Comparison of ENCODE assay signal across 8 cellular contexts in genomic region chr19:1885398-1886119, GRCh38. TPM values are rescaled to one million over a fixed set of nuclear protein-coding genes. Genes with fewer than 3 reads are reported as not detected.
DNase-seq lines count a peak whose midpoint lies in the region; ATAC-seq and TF ChIP-seq lines count a peak whose summit lies in the region.
"Not testable (repeated sequence)": the region's sequence is repeated elsewhere in the genome, so short reads cannot be mapped to it uniquely, and the experiment has no call there.

Gene ABHD17A (minus strand): TSS chr19:1885496. CDS start chr19:1881566, 3,930 bp downstream.

- TF ChIP-seq CTCF in Loucy (conservative IDR thresholded peaks at IDR 0.05; ENCODE audit: low read length); RWPE2 (IDR thresholded peaks at IDR 0.05; ENCODE audit: poor library complexity, severe bottlenecking); esophagus muscularis mucosa (IDR thresholded peaks at IDR 0.05): not testable (repeated sequence)

- not testable (repeated sequence) for H3K36me3 ChIP-seq in Loucy (ENCODE audit: insufficient read depth, low read length); RWPE2 (ENCODE audit: low read depth); esophagus muscularis mucosa; muscle layer of colon (ENCODE audit: insufficient read depth, low read length)

- not testable (repeated sequence) for H3K27me3 ChIP-seq in Loucy (ENCODE audit: insufficient read depth, low read length, poor library complexity, severe bottlenecking); RWPE2 (ENCODE audit: insufficient read depth, poor library complexity, severe bottlenecking); esophagus muscularis mucosa; muscle layer of colon (ENCODE audit: control insufficient read depth in 1 of 2, insufficient read depth in 2 of 2, low read length in 2 of 2)

- 41% methylated on average over 23 of the region's 46 CpGs for WGBS in esophagus muscularis mucosa

- intact Hi-C loops in esophagus muscularis mucosa (cut with DNase I): not testable (repeated sequence)

- TF ChIP-seq EP300 in esophagus muscularis mucosa (IDR thresholded peaks at IDR 0.05): not testable (repeated sequence)

- TF ChIP-seq POLR2A in esophagus muscularis mucosa (IDR thresholded peaks at IDR 0.05; ENCODE audit: low read depth): peak; percentile 15

- peak within 1 kb of the TSS; percentile 84 for H3K4me2 ChIP-seq in Loucy (ENCODE audit: low read depth, low read length, poor library complexity, severe bottlenecking)

- H4K20me1 ChIP-seq in Loucy (ENCODE audit: insufficient read depth, low read length, poor library complexity, severe bottlenecking): peaks cover 34% of the 10 kb centered on the region

- H3K27ac ChIP-seq in RWPE2 (ENCODE audit: poor library complexity, severe bottlenecking) (peak within 1 kb of the TSS; percentile 56), esophagus muscularis mucosa (replicated peaks in 1 of 4) (peak within 1 kb of the TSS; percentile 75 to 91 (median 86)), muscle layer of colon (ENCODE audit: low read depth, low read length) (peak within 1 kb of the TSS; percentile 87)

- ATAC-seq in GM21786 (IDR thresholded peaks at IDR 0.05; ENCODE audit: unreplicated experiment): peak; percentile 56
- peak; percentile 64; the same call in 2 of the 3 replicates for ATAC-seq in RWPE2 (ENCODE audit: low read depth)

- not testable (repeated sequence) for H2AFZ ChIP-seq in Loucy (ENCODE audit: low read length)

- H3K4me3 ChIP-seq in Loucy (ENCODE audit: low read length, poor library complexity, severe bottlenecking): peak within 1 kb of the TSS; percentile 97
- H3K4me3 ChIP-seq in RWPE2 (ENCODE audit: severe bottlenecking): peak within 1 kb of the TSS; percentile 58
- H3K4me3 ChIP-seq in esophagus muscularis mucosa: peak within 1 kb of the TSS; percentile 65 to 88 (median 72)
- peak within 1 kb of the TSS; percentile 77 to 94 for H3K4me3 ChIP-seq in muscle layer of colon (ENCODE audit: low read depth in 1 of 2, low read length in 2 of 2)

- H3K9ac ChIP-seq in Loucy (ENCODE audit: low read depth, low read length, poor library complexity, severe bottlenecking): peak within 1 kb of the TSS; percentile 85
- peak within 1 kb of the TSS; percentile 82 for H3K9ac ChIP-seq in muscle layer of colon (ENCODE audit: low read length)

- H3K9me3 ChIP-seq in Loucy (ENCODE audit: insufficient read depth, low read depth, low read length); RWPE2 (ENCODE audit: severe bottlenecking); esophagus muscularis mucosa; muscle layer of colon (ENCODE audit: low read length): not testable (repeated sequence)

- DNase-seq in DMS 273 (lab: John Stamatoyannopoulos, UW; ENCODE audit: unreplicated experiment) (peak; percentile 99), RWPE2 (ENCODE audit: low spot score) (peak; percentile 85), esophagus muscularis mucosa (ENCODE audit: extremely low spot score) (peak; percentile 99)
- DNase-seq in activated T-helper 1 cell treated with anti-CD3 and anti-CD28 coated beads, Interleukin-2, amount 50 U/mL, for 16 hours (ENCODE audit: low read depth in 1 of 2, low spot score in 1 of 2): peak; percentile 92 to 95
- peak; percentile 89 to 93 for DNase-seq in stimulated activated CD8-positive, alpha-beta memory T cell treated with anti-CD3 and anti-CD28 coated beads, Interleukin-4, amount 100 ng/mL, for 4 hours (ENCODE audit: low read depth in 2 of 2, low spot score in 1 of 2)

- peaks cover 32% of the 10 kb centered on the region for H3K4me1 ChIP-seq in Loucy (ENCODE audit: insufficient read depth, low read length, poor library complexity, severe bottlenecking)
- not testable (repeated sequence) for H3K4me1 ChIP-seq in RWPE2 (ENCODE audit: insufficient read depth, poor library complexity, severe bottlenecking)
- peaks cover 33 to 50% (median 44%) of the 10 kb centered on the region in 4 donors for H3K4me1 ChIP-seq in esophagus muscularis mucosa
- peaks cover 27% of the 10 kb centered on the region for H3K4me1 ChIP-seq in muscle layer of colon (ENCODE audit: insufficient read depth, low read length)

- H3F3A ChIP-seq in Loucy (ENCODE audit: low read depth): not testable (repeated sequence)

- peaks cover 42% of the 10 kb centered on the region for H3K79me2 ChIP-seq in Loucy (ENCODE audit: insufficient read depth, low read length)

- H3K9me2 ChIP-seq in Loucy (replicated peaks; ENCODE audit: low read depth, low read length): not testable (repeated sequence)

RNA-seq across cellular contexts. Expression of gene ABHD17A, which starts in this region (rescaled TPM):
- total RNA-seq in esophagus muscularis mucosa: 100 to 1,000 TPM in 2 of 4 donors, 10 to 100 TPM in 2; 89.7 to 125 (median 102) TPM

Comparison
In these comparisons a context has a peak if more than half of its experiments do, and no peak if none do; other contexts are left out.
1. Peak in every context shown above with its lines: DNase-seq, ATAC-seq, H3K4me3 ChIP-seq and H3K27ac ChIP-seq.